In the genomic region with DNA sequence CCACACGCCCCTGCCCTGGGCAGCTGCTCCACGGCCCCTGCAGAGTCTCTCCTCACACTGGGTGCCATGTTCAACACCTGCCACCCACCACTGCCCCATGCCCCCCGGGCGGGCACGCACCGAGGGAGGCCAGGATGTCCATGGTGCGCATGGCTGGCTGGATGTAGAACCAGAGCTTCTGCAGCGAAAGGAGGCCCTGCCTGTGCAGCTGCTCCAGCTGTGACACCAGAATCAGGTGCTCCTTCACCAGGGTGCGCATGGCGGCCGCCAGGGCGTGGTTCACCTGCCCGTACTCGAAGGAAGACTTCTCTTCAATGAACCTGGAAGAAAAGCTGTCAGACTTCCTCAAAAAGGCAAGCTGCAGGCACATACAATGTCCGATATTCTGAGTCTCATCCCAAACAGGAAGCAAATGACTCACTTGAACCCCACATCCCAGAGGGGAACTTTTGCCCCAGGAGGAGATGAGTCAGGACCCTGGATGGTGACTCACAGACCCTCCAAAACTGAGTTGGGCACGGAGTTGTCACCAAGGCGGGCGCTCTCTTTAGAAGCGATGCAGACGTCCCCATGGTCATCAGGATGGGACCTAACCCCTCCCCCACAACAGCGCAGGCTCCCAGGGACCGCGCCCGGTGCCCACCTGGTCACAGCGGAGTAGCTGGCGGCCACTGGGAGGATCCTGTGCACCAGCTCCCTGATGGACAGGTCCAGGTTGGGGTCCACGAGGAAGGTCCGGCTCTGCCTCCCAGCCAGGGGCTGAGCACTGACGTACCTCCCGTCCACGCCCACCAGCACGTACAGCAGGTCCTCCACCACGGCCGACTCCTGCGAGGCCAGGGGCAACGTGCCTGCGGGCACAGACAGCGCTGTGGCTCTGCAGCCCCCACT, we compare ENCODE assay signal across 1 cellular context.
TF ChIP-seq lines count a peak whose summit lies in the region.

No MANE protein-coding gene starts in this region.

TF ChIP-seq in SK-N-SH, 30 proteins besides CTCF, POLR2A, EP300 and RAD21 (continued from another document):
- TF ChIP-seq POLR2AphosphoS5 (IDR thresholded peaks at IDR 0.05; ENCODE audit: low read depth, low read length) (peak; percentile 37; the same call in 1 of the 2 replicates), NFIC (IDR thresholded peaks at IDR 0.05; ENCODE audit: borderline replicate concordance) (peak; percentile 19; the same call in 1 of the 2 replicates), RXRA (IDR thresholded peaks at IDR 0.05; ENCODE audit: borderline replicate concordance, low read depth) (peak; percentile 83; the same call in 1 of the 2 replicates), PBX3 (IDR thresholded peaks at IDR 0.05) (peak; percentile 29; the same call in 1 of the 2 replicates), FOSL2 (IDR thresholded peaks at IDR 0.05; ENCODE audit: borderline replicate concordance, low read depth) (peak; percentile 92), MEF2A (IDR thresholded peaks at IDR 0.05; ENCODE audit: borderline replicate concordance, low read depth) (no peak), IRF3 (IDR thresholded peaks at IDR 0.05; ENCODE audit: low read depth, low read length) (no peak), FOXM1 (IDR thresholded peaks at IDR 0.05; ENCODE audit: low read depth) (no peak), JUND (IDR thresholded peaks at IDR 0.05) (peak; percentile 84)
